24 cellular contexts compared by ENCODE assay signal in genomic region chr2:19050354-19050753, GRCh38.
"Had no signal": no experiment of that assay in that cellular context is flagged by ENCODE, and none has a peak within 500 bp of the region (broad histone marks: within the 10 kb centered on the region; RNA-seq: fewer than 3 reads in every experiment).

No MANE protein-coding gene starts in this region.

- H3K4me1 Mint-ChIP-seq: naive thymus-derived CD4-positive, alpha-beta T cell; stimulated activated effector memory CD8-positive, alpha-beta T cell treated with anti-CD3 and anti-CD28 coated beads, Interleukin-12 subunit alpha, Interleukin-12 subunit beta, amount 100 ng/mL, for 72 hours had no signal

- H3K4me1 ChIP-seq: foreskin keratinocyte, parathyroid adenoma, sigmoid colon had no signal

- H3K27me3 ChIP-seq: esophagus muscularis mucosa, foreskin keratinocyte, gastroesophageal sphincter, heart left ventricle, left lung, neutrophil, sigmoid colon, stomach, thyroid gland had no signal

- H3K79me2 ChIP-seq: parathyroid adenoma had no signal

- H3K4me3 Mint-ChIP-seq: dendritic cell treated with granulocyte-macrophage colony-stimulating factor and Interleukin-4, amounts not matched to agents 40 ng/mL and 50 ng/mL, for 4 days; naive thymus-derived CD4-positive, alpha-beta T cell; stimulated activated effector memory CD8-positive, alpha-beta T cell treated with anti-CD3 and anti-CD28 coated beads, Interleukin-12 subunit alpha, Interleukin-12 subunit beta, amount 100 ng/mL, for 72 hours had no signal

- H3K27ac Mint-ChIP-seq: dendritic cell treated with granulocyte-macrophage colony-stimulating factor and Interleukin-4, amounts not matched to agents 40 ng/mL and 50 ng/mL, for 4 days; naive thymus-derived CD4-positive, alpha-beta T cell; stimulated activated effector memory CD8-positive, alpha-beta T cell treated with anti-CD3 and anti-CD28 coated beads, Interleukin-12 subunit alpha, Interleukin-12 subunit beta, amount 100 ng/mL, for 72 hours had no signal

- H3K4me3 ChIP-seq: esophagus muscularis mucosa, gastroesophageal sphincter, heart left ventricle, left lung, sigmoid colon, stomach, thyroid gland had no signal

- H2AFZ ChIP-seq: parathyroid adenoma had no signal

- H3K9me3 Mint-ChIP-seq: stimulated activated effector memory CD8-positive, alpha-beta T cell treated with anti-CD3 and anti-CD28 coated beads, Interleukin-12 subunit alpha, Interleukin-12 subunit beta, amount 100 ng/mL, for 72 hours had no signal

- DNase-seq: effector CD8-positive, alpha-beta T cell; foreskin keratinocyte; heart left ventricle; hippocampal formation; left cardiac atrium; left lung; mesendoderm; midbrain; naive thymus-derived CD4-positive, alpha-beta T cell; right cardiac atrium; sigmoid colon; stimulated activated CD4-positive, alpha-beta T cell treated with anti-CD3 and anti-CD28 coated beads, Interleukin-2, amount 100 ng/mL, for 24 hours; stimulated activated CD4-positive, alpha-beta T cell treated with anti-CD3 and anti-CD28 coated beads, Interleukin-4, amount 100 ng/mL, for 24 hours; stimulated activated naive CD4-positive, alpha-beta T cell treated with Interleukin-2 at 50 U/mL for 16 hours; stomach; thyroid gland; trophoblast cell had no signal

- H3K36me3 Mint-ChIP-seq: stimulated activated effector memory CD8-positive, alpha-beta T cell treated with anti-CD3 and anti-CD28 coated beads, Interleukin-12 subunit alpha, Interleukin-12 subunit beta, amount 100 ng/mL, for 72 hours had no signal

- H3K27me3 Mint-ChIP-seq: dendritic cell treated with granulocyte-macrophage colony-stimulating factor and Interleukin-4, amounts not matched to agents 40 ng/mL and 50 ng/mL, for 4 days; naive thymus-derived CD4-positive, alpha-beta T cell; progenitor cell of endocrine pancreas had no signal

- H3K9ac ChIP-seq: parathyroid adenoma had no signal

- H3K36me3 ChIP-seq: esophagus muscularis mucosa, gastroesophageal sphincter, heart left ventricle, left lung, neutrophil, sigmoid colon, stomach, thyroid gland had no signal

- ATAC-seq: foreskin keratinocyte; gastroesophageal sphincter; heart left ventricle; left cardiac atrium; left lung; naive thymus-derived CD4-positive, alpha-beta T cell; stimulated activated effector memory CD8-positive, alpha-beta T cell treated with anti-CD3 and anti-CD28 coated beads, Interleukin-12 subunit alpha, Interleukin-12 subunit beta, amount 100 ng/mL, for 72 hours had no signal

- H3K27ac ChIP-seq: esophagus muscularis mucosa, foreskin keratinocyte, gastroesophageal sphincter, heart left ventricle, left lung, neutrophil, parathyroid adenoma, sigmoid colon, stomach, thyroid gland had no signal

- H3K9me3 ChIP-seq: esophagus muscularis mucosa, gastroesophageal sphincter, left lung, neutrophil, sigmoid colon, stomach, thyroid gland had no signal
